ENCODE assay signal across 8 cellular contexts in the genomic region with DNA sequence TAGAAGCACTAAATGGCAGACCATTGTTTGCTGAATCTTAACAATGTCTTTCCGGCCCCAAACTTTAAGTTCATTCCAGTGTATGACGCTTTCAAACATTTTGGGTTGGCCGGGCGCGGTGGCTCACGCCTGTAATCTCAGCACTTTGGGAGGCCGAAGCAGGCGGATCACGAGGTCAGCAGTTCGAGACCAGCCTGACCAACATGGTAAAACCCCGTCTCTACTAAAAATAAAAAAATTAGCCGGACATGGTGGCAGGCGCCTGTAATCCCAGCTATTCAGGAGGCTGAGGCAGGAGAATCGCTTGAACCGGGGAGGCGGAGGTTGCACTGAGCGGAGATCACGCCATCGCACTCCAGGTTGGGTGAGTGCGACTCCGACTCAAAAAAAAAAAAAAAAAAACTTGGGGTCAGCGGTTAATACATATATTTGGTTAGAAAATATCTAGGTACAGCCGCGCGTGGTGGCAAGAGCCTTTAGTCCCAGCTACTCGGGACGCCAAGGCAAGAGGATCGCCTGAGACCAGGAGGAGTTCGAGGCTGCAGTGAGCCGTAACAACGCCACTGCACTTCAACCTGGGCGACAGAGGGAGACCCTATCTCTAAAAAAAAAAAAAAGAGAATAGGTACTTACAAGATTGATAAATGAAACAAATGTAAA. TPM values are rescaled to one million over a fixed set of nuclear protein-coding genes. Genes with fewer than 3 reads are reported as not detected.
DNase-seq lines count a peak whose midpoint lies in the region; ATAC-seq and TF ChIP-seq lines count a peak whose summit lies in the region.
"Not testable (repeated sequence)": the region's sequence is repeated elsewhere in the genome, so short reads cannot be mapped to it uniquely, and the experiment has no call there.

No MANE protein-coding gene starts in this region.

- H3K36me3 Mint-ChIP-seq in activated T-cell treated with anti-CD3 and anti-CD28 coated beads, Interleukin-2, amount 50 U/mL, for 24 hours (ENCODE audit: low read depth) = peaks cover 55% of the 10 kb centered on the region
- H3K36me3 Mint-ChIP-seq in naive B cell = peaks cover 0 to 19% of the 10 kb centered on the region in 2 donors

- not testable (repeated sequence) for H3K27me3 ChIP-seq in right atrium auricular region

- H3K9me3 ChIP-seq in HEK293 (ENCODE audit: control insufficient read depth, insufficient read depth, low read depth, low read length); right atrium auricular region: not testable (repeated sequence)

- ATAC-seq in naive B cell (ENCODE audit: low read depth in 2 of 2) = not testable (repeated sequence)

- CTCF ChIA-PET in HEK293 (lab: Yijun Ruan, JAX) = interaction anchor here (0.5 to 1.6 kb wide), 3 partner anchors 14 to 123 kb away, joined by 3 to 5 read pairs (median 3); a partner anchor contains a TSS

- H3K4me3 Mint-ChIP-seq in activated T-cell treated with anti-CD3 and anti-CD28 coated beads, Interleukin-2, amount 50 U/mL, for 24 hours = peak overlapping the region; percentile 92
- H3K4me3 Mint-ChIP-seq in naive B cell = peak overlapping the region; percentile 90 to 99 (median 98)

- not testable (repeated sequence) for H3K4me1 ChIP-seq in HEK293 (ENCODE audit: control insufficient read depth, insufficient read depth, low read length)
- peaks cover 0 to 24% of the 10 kb centered on the region in 2 donors for H3K4me1 ChIP-seq in right atrium auricular region

- peaks cover 26 to 31% of the 10 kb centered on the region in 2 experiments; a peak in 2 of 3 replicates for H3K36me3 ChIP-seq in HEK293 (ENCODE audit: control insufficient read depth in 2 of 2, insufficient read depth in 1 of 2, low read length in 2 of 2)
- peaks cover 18% of the 10 kb centered on the region for H3K36me3 ChIP-seq in right atrium auricular region

- H3K9me3 Mint-ChIP-seq in activated T-cell treated with anti-CD3 and anti-CD28 coated beads, Interleukin-2, amount 50 U/mL, for 24 hours; naive B cell: not testable (repeated sequence)

- peaks cover 45% of the 10 kb centered on the region for H3K4me1 Mint-ChIP-seq in activated T-cell treated with anti-CD3 and anti-CD28 coated beads, Interleukin-2, amount 50 U/mL, for 24 hours (ENCODE audit: low read depth)
- peaks cover 35 to 60% (median 51%) of the 10 kb centered on the region in 3 donors for H3K4me1 Mint-ChIP-seq in naive B cell

- H3K27ac ChIP-seq in HEK293 (ENCODE audit: extremely low read depth, low read depth, low read length) (peak overlapping the region; percentile 76), right atrium auricular region (peak overlapping the region; percentile 84 to 95)

- POLR2A ChIA-PET in HEK293 (lab: Yijun Ruan, JAX) = interaction anchor here (0.7 to 3.3 kb wide), 8 partner anchors 10 to 1760 kb away, joined by 3 to 43 read pairs (median 6); a partner anchor contains a TSS

- DNase-seq in AG10803 (ENCODE audit: low read depth) (peak; percentile 21), RKO (ENCODE audit: low spot score) (peak; percentile 49), choroid plexus epithelial cell (ENCODE audit: low read depth) (peak; percentile 20)
- peak; percentile 57 for DNase-seq in activated T-cell treated with anti-CD3 and anti-CD28 coated beads, Interleukin-2, amount 50 U/mL, for 24 hours
- not testable (repeated sequence) for DNase-seq in right atrium auricular region (ENCODE audit: low spot score); naive B cell
- peak; percentile 43 to 54 for DNase-seq in stimulated activated CD4-positive, alpha-beta T cell treated with anti-CD3 and anti-CD28 coated beads, Interleukin-2, amount 100 ng/mL, for 24 hours

- not testable (repeated sequence) for TF ChIP-seq CTCF in AG10803 (conservative IDR thresholded peaks at IDR 0.05; ENCODE audit: low read length); HEK293 (tag by site-specific recombination; IDR thresholded peaks at IDR 0.05); choroid plexus epithelial cell (conservative IDR thresholded peaks at IDR 0.05; ENCODE audit: low read depth, low read length); right atrium auricular region (IDR thresholded peaks at IDR 0.05)

- H3K27ac Mint-ChIP-seq in activated T-cell treated with anti-CD3 and anti-CD28 coated beads, Interleukin-2, amount 50 U/mL, for 24 hours = peak overlapping the region; percentile 100
- peak overlapping the region; percentile 93 to 99 (median 98) for H3K27ac Mint-ChIP-seq in naive B cell

- H3K4me3 ChIP-seq in AG10803 (ENCODE audit: low read length) (peak overlapping the region; percentile 91), HEK293 (ENCODE audit: low read depth, low read length) (peak overlapping the region; percentile 92), choroid plexus epithelial cell (ENCODE audit: low read depth, low read length) (peak overlapping the region; percentile 78), right atrium auricular region (peak overlapping the region; percentile 79 to 91)

- H3K27me3 Mint-ChIP-seq in activated T-cell treated with anti-CD3 and anti-CD28 coated beads, Interleukin-2, amount 50 U/mL, for 24 hours; naive B cell: not testable (repeated sequence)

TF ChIP-seq in HEK293, 187 proteins besides CTCF, POLR2A, EP300 and RAD21:
- TF ChIP-seq ZNF610 (tag by site-specific recombination; IDR thresholded peaks at IDR 0.05; ENCODE audit: borderline replicate concordance) = peak; percentile 22; the same call in 1 of the 2 replicates

RNA-seq across cellular contexts. Expression of a gene that starts 1.1 kb away (rescaled TPM):
- total RNA-seq in right atrium auricular region = 1,000 to 10,000 TPM; 1,499 to 8,459 TPM
- 1,000 to 10,000 TPM; 5,522 to 9,273 (median 8,580) TPM for polyA plus RNA-seq in naive B cell (ENCODE audit: low read depth in 6 of 6)

RNA-seq across cellular contexts. Expression of a gene that starts 13.6 kb away (rescaled TPM):
- 1 to 10 TPM; 3.6 to 3.8 TPM for total RNA-seq in right atrium auricular region
- 10 to 100 TPM in 3 of 6 donors, 1 to 10 TPM in 3; 9.1 to 13.5 (median 10.1) TPM for polyA plus RNA-seq in naive B cell (ENCODE audit: low read depth in 6 of 6)

RNA-seq across cellular contexts. Expression of a gene that starts 35.3 kb away (rescaled TPM):
- 100 to 1,000 TPM; 133 to 301 TPM for total RNA-seq in right atrium auricular region
- 100 to 1,000 TPM; 384 to 554 (median 508) TPM for polyA plus RNA-seq in naive B cell (ENCODE audit: low read depth in 6 of 6)

RNA-seq across cellular contexts. Expression of a gene that starts 35.5 kb away (rescaled TPM):
- total RNA-seq in right atrium auricular region = 10 to 100 TPM; 15.4 to 22.9 TPM
- polyA plus RNA-seq in naive B cell (ENCODE audit: low read depth in 6 of 6) = 10 to 100 TPM; 27.7 to 33.8 (median 30.0) TPM

RNA-seq across cellular contexts. Expression of a gene that starts 49.9 kb away (rescaled TPM):
- total RNA-seq in right atrium auricular region = 1 to 10 TPM; 6.3 to 8.9 TPM
- polyA plus RNA-seq in naive B cell (ENCODE audit: low read depth in 6 of 6) = 10 to 100 TPM; 16.1 to 28.3 (median 24.8) TPM
